In genomic region chr22:37050913-37051628, GRCh38 we compare ENCODE assay signal across 8 cellular contexts. TPM values are rescaled to one million over a fixed set of nuclear protein-coding genes. Genes with fewer than 3 reads are reported as not detected.
DNase-seq lines count a peak whose midpoint lies in the region; ATAC-seq and TF ChIP-seq lines count a peak whose summit lies in the region.

No MANE protein-coding gene starts in this region.

- no peaks in the 10 kb centered on the region for H3K27me3 Mint-ChIP-seq in naive B cell

- peaks cover 0 to 3% of the 10 kb centered on the region in 2 donors for H3K36me3 Mint-ChIP-seq in naive B cell

- peaks cover 21% of the 10 kb centered on the region for H3K36me3 ChIP-seq in HUES48 (ENCODE audit: control insufficient read depth, insufficient read depth, low read length)

- CTCF ChIA-PET in AG04450 (lab: Charles Lee): interaction anchor here (2.2 kb wide), 1 partner anchor 148 kb away, joined by 10 read pairs; no protein-coding TSS in a partner anchor

- no peak for DNase-seq in AG04450 (ENCODE audit: low read depth, low spot score)
- no peak for DNase-seq in cardiac fibroblast (ENCODE audit: low read depth in 2 of 2)
- no peak for DNase-seq in naive B cell
- no peak for DNase-seq in amygdala (lab: John Stamatoyannopoulos, UW)
- no peak for DNase-seq in SW 1271 (lab: John Stamatoyannopoulos, UW)

- no peak overlapping the region for H3K27ac ChIP-seq in AG04450 (ENCODE audit: low read depth, low read length)
- H3K27ac ChIP-seq in HUES48 (ENCODE audit: low read depth, low read length): no peak overlapping the region

- no peaks in the 10 kb centered on the region for H3K27me3 ChIP-seq in AG04450 (ENCODE audit: control insufficient read depth, insufficient read depth, low read length)
- H3K27me3 ChIP-seq in HUES48 (ENCODE audit: control insufficient read depth, insufficient read depth, low read length): peaks cover 6% of the 10 kb centered on the region; the same call in 1 of the 2 replicates

- H3K9me3 Mint-ChIP-seq in naive B cell: no peaks in the 10 kb centered on the region

- TF ChIP-seq CTCF in AG04450 (IDR thresholded peaks at IDR 0.05; ENCODE audit: low read depth, low read length): no peak
- no peak for TF ChIP-seq CTCF in cardiac fibroblast (IDR thresholded peaks at IDR 0.05; ENCODE audit: low read depth, low read length)

- H3K9ac ChIP-seq in HUES48 (ENCODE audit: low read depth, low read length): no peak overlapping the region

- H3K9me3 ChIP-seq in AG04450 (ENCODE audit: control insufficient read depth, insufficient read depth, low read length) (no peaks in the 10 kb centered on the region), HUES48 (ENCODE audit: control insufficient read depth, insufficient read depth, low read length) (no peaks in the 10 kb centered on the region)

- H3K4me1 Mint-ChIP-seq in naive B cell: peaks cover 5 to 19% (median 17%) of the 10 kb centered on the region in 3 donors

- ATAC-seq in naive B cell (ENCODE audit: low read depth in 2 of 2) (no peak), HG03460 (IDR thresholded peaks at IDR 0.05; ENCODE audit: unreplicated experiment) (no peak), HG02642 (IDR thresholded peaks at IDR 0.05; ENCODE audit: poor library complexity, unreplicated experiment) (no peak)

- peak overlapping the region; percentile 61 to 86 (median 80) for H3K4me3 Mint-ChIP-seq in naive B cell

- POLR2A ChIA-PET in AG04450 (lab: Yijun Ruan, JAX): interaction anchor here (0.9 kb wide), 1 partner anchor 32 kb away, joined by 3 read pairs; the partner anchor contains the start of gene TST

- H3K4me3 ChIP-seq in AG04450 (ENCODE audit: low read depth, low read length): peak overlapping the region; percentile 48
- H3K4me3 ChIP-seq in HUES48 (ENCODE audit: low read depth, low read length): peak overlapping the region; percentile 83
- H3K4me3 ChIP-seq in cardiac fibroblast (replicated peaks in 1 of 2; ENCODE audit: low read depth in 2 of 2, low read length in 2 of 2): peak overlapping the region; percentile 28 to 71

- peak overlapping the region in 2 of 6 donors; percentile 33 to 65 for H3K27ac Mint-ChIP-seq in naive B cell

- peaks cover 3% of the 10 kb centered on the region; the same call in 1 of the 2 replicates for H3K4me1 ChIP-seq in HUES48 (ENCODE audit: control insufficient read depth, insufficient read depth, low read length)

RNA-seq across cellular contexts. Expression of gene KCTD17, which starts 0.5 kb away (rescaled TPM):
- 20.7 and 26.5 TPM in 2 replicates for polyA plus RNA-seq in AG04450 (2011; rRNA removed)
- polyA minus RNA-seq in AG04450 (2011; rRNA and poly(A)+ RNA removed): 31.0 and 40.1 TPM in 2 replicates
- 10 to 100 TPM in 1 of 6 donors, 1 to 10 TPM in 5; 6.7 to 15.6 (median 9.5) TPM for polyA plus RNA-seq in naive B cell (ENCODE audit: low read depth in 6 of 6)

RNA-seq across cellular contexts. Expression of gene MPST, which starts 31.5 kb away (rescaled TPM):
- polyA plus RNA-seq in AG04450 (2011; rRNA removed) (33.3 and 42.8 TPM in 2 replicates), naive B cell (ENCODE audit: low read depth in 6 of 6) (10 to 100 TPM; 12.0 to 16.5 (median 12.8) TPM)
- polyA minus RNA-seq in AG04450 (2011; rRNA and poly(A)+ RNA removed): 14.5 and 16.8 TPM in 2 replicates

RNA-seq across cellular contexts. Expression of gene TST, which starts 31.8 kb away (rescaled TPM):
- polyA plus RNA-seq in AG04450 (2011; rRNA removed) (26.3 and 36.7 TPM in 2 replicates), naive B cell (ENCODE audit: low read depth in 6 of 6) (1 to 10 TPM in 1 of 6 donors, under 1 TPM in 3, not detected in 2; 0.65 to 3.3 (median 0.89) TPM)
- polyA minus RNA-seq in AG04450 (2011; rRNA and poly(A)+ RNA removed): 16.7 and 22.2 TPM in 2 replicates

RNA-seq across cellular contexts. Expression of gene TMPRSS6, which starts 58.4 kb away (rescaled TPM):
- not detected in 2 replicates for polyA plus RNA-seq in AG04450 (2011; rRNA removed)
- polyA minus RNA-seq in AG04450 (2011; rRNA and poly(A)+ RNA removed): not detected in 2 replicates
- polyA plus RNA-seq in naive B cell (ENCODE audit: low read depth in 6 of 6): under 1 TPM in 1 of 6 donors, not detected in 5; 0.08 TPM
